Comparison of ENCODE assay signal across 8 cellular contexts in the genomic region with DNA sequence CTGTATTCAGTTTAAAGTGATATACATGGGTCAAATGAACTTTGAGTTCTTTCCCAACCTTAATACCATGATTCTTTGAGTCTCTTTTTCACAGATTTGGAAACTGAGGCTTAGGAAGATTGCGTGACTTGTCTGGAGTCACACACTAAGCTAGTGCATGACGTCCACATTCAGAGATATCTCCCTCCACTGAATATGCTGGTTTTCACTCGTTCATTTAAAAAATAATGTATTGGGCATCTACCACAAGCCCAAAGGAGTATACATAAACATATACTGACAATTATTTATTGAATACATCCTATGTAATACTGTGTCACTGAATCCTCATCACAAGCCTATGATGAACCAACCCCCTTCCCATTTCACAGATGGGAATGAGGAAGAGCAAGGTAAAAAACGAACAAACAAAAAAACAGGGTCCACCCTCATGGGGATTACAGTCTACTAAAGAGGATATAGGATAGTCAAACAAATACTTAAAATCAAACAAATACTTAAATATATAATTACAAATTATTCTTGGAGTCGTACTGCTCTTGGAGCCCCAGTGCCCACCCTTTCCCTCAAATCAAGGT. TPM values are rescaled to one million over a fixed set of nuclear protein-coding genes. Genes with fewer than 3 reads are reported as not detected.
DNase-seq lines count a peak whose midpoint lies in the region; ATAC-seq and TF ChIP-seq lines count a peak whose summit lies in the region.

No MANE protein-coding gene starts in this region.

- POLR2A ChIA-PET in CD8-positive, alpha-beta memory T cell (lab: Charles Lee): no interaction called here
- POLR2A ChIA-PET in OCI-LY7 (lab: Charles Lee): interaction anchor here (0.6 to 1.3 kb wide), 2 partner anchors 18 to 377 kb away, joined by 4 read pairs; no protein-coding TSS in a partner anchor

- H3K4me2 ChIP-seq in OCI-LY7 (ENCODE audit: low read length) (no peak overlapping the region), parathyroid adenoma (ENCODE audit: low read length) (peak overlapping the region; percentile 77)

- H3K79me2 ChIP-seq in OCI-LY7 (ENCODE audit: insufficient read depth, low read depth, low read length): peaks cover 41% of the 10 kb centered on the region
- peaks cover 40% of the 10 kb centered on the region for H3K79me2 ChIP-seq in parathyroid adenoma

- peaks cover 11% of the 10 kb centered on the region for H3K4me1 ChIP-seq in CD8-positive, alpha-beta memory T cell (ENCODE audit: insufficient read depth, low read length)
- peaks cover 13% of the 10 kb centered on the region for H3K4me1 ChIP-seq in OCI-LY7 (ENCODE audit: insufficient read depth, low read length, poor library complexity, severe bottlenecking)
- H3K4me1 ChIP-seq in parathyroid adenoma: peaks cover 13% of the 10 kb centered on the region

- H3K27me3 Mint-ChIP-seq in CD8-positive, alpha-beta memory T cell: peaks cover 3 to 4% of the 10 kb centered on the region in 2 donors

- H3K27me3 ChIP-seq in CD8-positive, alpha-beta memory T cell (ENCODE audit: insufficient read depth, low read length, poor library complexity, severe bottlenecking): no peaks in the 10 kb centered on the region
- no peaks in the 10 kb centered on the region for H3K27me3 ChIP-seq in parathyroid adenoma (ENCODE audit: control insufficient read depth, insufficient read depth, low read length)

- H3K4me3 Mint-ChIP-seq in CD8-positive, alpha-beta memory T cell: peak overlapping the region; percentile 94 to 100 (median 97)

- BruUV-seq in OCI-LY7 (replicated peaks; lab: Mats Ljungman, UMichigan): no TSS peak

- peak overlapping the region; percentile 100 for H3K27ac ChIP-seq in CD8-positive, alpha-beta memory T cell (ENCODE audit: low read depth, low read length)
- peak overlapping the region; percentile 71 for H3K27ac ChIP-seq in OCI-LY7 (ENCODE audit: low read depth, low read length, poor library complexity, severe bottlenecking)
- H3K27ac ChIP-seq in epithelial cell of prostate: peak overlapping the region; percentile 93
- H3K27ac ChIP-seq in parathyroid adenoma: peak overlapping the region; percentile 100

- no peak for DNase-seq in CD8-positive, alpha-beta memory T cell
- DNase-seq in OCI-LY7 (ENCODE audit: low spot score) (no peak), epithelial cell of prostate (ENCODE audit: low read depth, low spot score) (no peak), globus pallidus (ENCODE audit: low spot score) (no peak), EL (no peak), sciatic nerve (ENCODE audit: low spot score) (no peak)

- H3K36me3 Mint-ChIP-seq in CD8-positive, alpha-beta memory T cell: peaks cover 0 to 14% (median 0%) of the 10 kb centered on the region in 3 donors

- H3K9me3 ChIP-seq in CD8-positive, alpha-beta memory T cell (ENCODE audit: low read length): no peaks in the 10 kb centered on the region
- no peaks in the 10 kb centered on the region for H3K9me3 ChIP-seq in OCI-LY7 (ENCODE audit: low read length)
- no peaks in the 10 kb centered on the region for H3K9me3 ChIP-seq in parathyroid adenoma (ENCODE audit: control insufficient read depth, low read length)

- no peaks in the 10 kb centered on the region; the same call in 1 of the 2 replicates for H3K9me2 ChIP-seq in OCI-LY7 (ENCODE audit: insufficient read depth, low read length)

- H3K9me3 Mint-ChIP-seq in CD8-positive, alpha-beta memory T cell: no peaks in the 10 kb centered on the region

- H3K9ac ChIP-seq in parathyroid adenoma: peak overlapping the region; percentile 84

- no peak for TF ChIP-seq CTCF in OCI-LY7 (conservative IDR thresholded peaks at IDR 0.05; ENCODE audit: low read length)
- no peak for TF ChIP-seq CTCF in parathyroid adenoma (IDR thresholded peaks at IDR 0.05)

- CTCF ChIA-PET in CD8-positive, alpha-beta memory T cell (lab: Charles Lee): interaction anchor here (0.9 to 1.0 kb wide), 2 partner anchors 8 to 35 kb away, joined by 3 read pairs; no protein-coding TSS in a partner anchor
- CTCF ChIA-PET in OCI-LY7 (lab: Charles Lee; ENCODE audit: unreplicated experiment): interaction anchor here (0.8 to 1.5 kb wide), 2 partner anchors 74 to 91 kb away, joined by 3 to 6 read pairs; no protein-coding TSS in a partner anchor

- ATAC-seq in HG02642 (IDR thresholded peaks at IDR 0.05; ENCODE audit: poor library complexity, unreplicated experiment) (no peak), sciatic nerve (no peak)

- peak overlapping the region; percentile 77 for H2AFZ ChIP-seq in OCI-LY7 (ENCODE audit: low read length)
- peak overlapping the region; percentile 100 for H2AFZ ChIP-seq in parathyroid adenoma

- intact Hi-C loops in OCI-LY7 (cut with micrococcal nuclease; ENCODE audit: unreplicated experiment): loop anchor here (5.0 kb wide), 1 partner anchor 157 kb away; a partner anchor contains a TSS
- intact Hi-C loops in sciatic nerve (cut with DNase I): no loop called here

- H3K36me3 ChIP-seq in CD8-positive, alpha-beta memory T cell (ENCODE audit: insufficient read depth, low read length): no peaks in the 10 kb centered on the region
- H3K36me3 ChIP-seq in OCI-LY7 (ENCODE audit: insufficient read depth, low read length) (peaks cover 16% of the 10 kb centered on the region), parathyroid adenoma (ENCODE audit: control insufficient read depth, insufficient read depth, low read length) (no peaks in the 10 kb centered on the region)

- peaks cover 34 to 37% (median 34%) of the 10 kb centered on the region in 3 donors for H3K4me1 Mint-ChIP-seq in CD8-positive, alpha-beta memory T cell

- peak overlapping the region; percentile 93 to 100 (median 100) for H3K27ac Mint-ChIP-seq in CD8-positive, alpha-beta memory T cell

- peaks cover 6% of the 10 kb centered on the region; the same call in 1 of the 2 replicates for H4K20me1 ChIP-seq in OCI-LY7 (ENCODE audit: insufficient read depth, low read length)

- peak overlapping the region; percentile 99 for H3K4me3 ChIP-seq in CD8-positive, alpha-beta memory T cell (ENCODE audit: low read length)
- H3K4me3 ChIP-seq in OCI-LY7 (ENCODE audit: low read depth, low read length, poor library complexity, severe bottlenecking): peak overlapping the region; percentile 82
- H3K4me3 ChIP-seq in parathyroid adenoma (ENCODE audit: low read depth, low read length): peak overlapping the region; percentile 83

RNA-seq across cellular contexts. Expression of a gene that starts 0.6 kb away (rescaled TPM):
- 10 to 100 TPM; 48.0 to 49.8 TPM for total RNA-seq in CD8-positive, alpha-beta memory T cell
- 44.0 TPM for polyA plus RNA-seq in CD8-positive, alpha-beta memory T cell
- total RNA-seq in OCI-LY7 (2014; rRNA removed; shearing (Covaris generic)): 16.6 and 20.8 TPM in 2 replicates
- total RNA-seq in OCI-LY7 (2022) (38.9 and 40.7 TPM in 2 replicates), sciatic nerve (42.9 TPM)

RNA-seq across cellular contexts. Expression of a gene that starts 56.9 kb away (rescaled TPM):
- under 1 TPM; 0.28 to 0.53 TPM for total RNA-seq in CD8-positive, alpha-beta memory T cell
- polyA plus RNA-seq in CD8-positive, alpha-beta memory T cell: not detected
- 0.19 TPM in 1 of 2 replicates, not detected in the other for total RNA-seq in OCI-LY7 (2014; rRNA removed; shearing (Covaris generic))
- total RNA-seq in OCI-LY7 (2022) (2.2 and 3.2 TPM in 2 replicates), sciatic nerve (24.0 TPM)
